Comparison of ENCODE assay signal across 8 cellular contexts in genomic region chr12:12696562-12697383, GRCh38. TPM values are rescaled to one million over a fixed set of nuclear protein-coding genes. Genes with fewer than 3 reads are reported as not detected.
DNase-seq lines count a peak whose midpoint lies in the region; ATAC-seq and TF ChIP-seq lines count a peak whose summit lies in the region.

No MANE protein-coding gene starts in this region.

- peak overlapping the region; percentile 94 for H3K4me3 ChIP-seq in endodermal cell (ENCODE audit: low read length)
- H3K4me3 ChIP-seq in mesodermal cell (ENCODE audit: extremely low read depth, insufficient read depth, low read length, poor library complexity, severe bottlenecking): peak overlapping the region; percentile 59

- 6 to 10% methylated on average over 15 to 28 of the region's 29 CpGs for WGBS in endodermal cell (ENCODE audit: insufficient coverage in 1 of 2, insufficient read length in 1 of 2), 2 experiments
- 2 to 3% methylated on average over 22 of the region's 29 CpGs for WGBS in mesodermal cell (ENCODE audit: insufficient coverage in 2 of 2), 2 experiments

- ATAC-seq in GM19452 (IDR thresholded peaks at IDR 0.05; ENCODE audit: unreplicated experiment): peak; percentile 73
- ATAC-seq in HG03571 (IDR thresholded peaks at IDR 0.05; ENCODE audit: unreplicated experiment): peak; percentile 59

- H3K4me1 ChIP-seq in endodermal cell (ENCODE audit: control insufficient read depth, insufficient read depth, low read length) (peaks cover 18% of the 10 kb centered on the region), mesodermal cell (ENCODE audit: control insufficient read depth, insufficient read depth, low read length, poor library complexity, severe bottlenecking) (peaks cover 2% of the 10 kb centered on the region)

- TF ChIP-seq CTCF in C4-2B (conservative IDR thresholded peaks at IDR 0.05): no peak
- TF ChIP-seq CTCF in endodermal cell (conservative IDR thresholded peaks at IDR 0.05): no peak

- peak; percentile 86 to 89 for DNase-seq in NOMO-1 (lab: John Stamatoyannopoulos, UW; ENCODE audit: unreplicated experiment in 2 of 2)
- peak; percentile 90 for DNase-seq in activated CD8-positive, alpha-beta memory T cell treated with anti-CD3 and anti-CD28 coated beads, Interleukin-2, amount 50 U/mL, for 1 hour (ENCODE audit: extremely low read depth)
- DNase-seq in endodermal cell: peak; percentile 95
- peak; percentile 76 to 84 for DNase-seq in stimulated activated CD8-positive, alpha-beta memory T cell treated with anti-CD3 and anti-CD28 coated beads, Interleukin-15, amount 100 ng/mL, for 4 hours (ENCODE audit: low read depth in 2 of 2)

- H3K27me3 Mint-ChIP-seq in endodermal cell (ENCODE audit: insufficient read depth): no peaks in the 10 kb centered on the region

- H3K9me3 Mint-ChIP-seq in endodermal cell: no peaks in the 10 kb centered on the region

- H3K36me3 Mint-ChIP-seq in endodermal cell (ENCODE audit: low read depth): no peaks in the 10 kb centered on the region

- H3K9me3 ChIP-seq in endodermal cell (ENCODE audit: control insufficient read depth, low read length) (no peaks in the 10 kb centered on the region), mesodermal cell (ENCODE audit: control insufficient read depth, low read length) (no peaks in the 10 kb centered on the region)

- H3K4me3 Mint-ChIP-seq in endodermal cell: peak overlapping the region; percentile 79

- H3K27ac Mint-ChIP-seq in endodermal cell: peak overlapping the region; percentile 90

- H3K27me3 ChIP-seq in endodermal cell (ENCODE audit: control insufficient read depth, insufficient read depth, low read length, poor library complexity, severe bottlenecking): no peaks in the 10 kb centered on the region

- H3K36me3 ChIP-seq in endodermal cell (ENCODE audit: control insufficient read depth, insufficient read depth, low read length): no peaks in the 10 kb centered on the region
- no peaks in the 10 kb centered on the region for H3K36me3 ChIP-seq in mesodermal cell (ENCODE audit: control insufficient read depth, insufficient read depth, low read length)

- H3K27ac ChIP-seq in C4-2B: peak overlapping the region; percentile 59
- peak overlapping the region; percentile 61 for H3K27ac ChIP-seq in endodermal cell (ENCODE audit: low read depth, low read length)
- peak overlapping the region; percentile 93 for H3K27ac ChIP-seq in mesodermal cell (ENCODE audit: low read depth, low read length, severe bottlenecking)

- peaks cover 33% of the 10 kb centered on the region for H3K4me1 Mint-ChIP-seq in endodermal cell

- H3K9ac ChIP-seq in endodermal cell (ENCODE audit: extremely low read depth, low read length, poor library complexity, severe bottlenecking): peak overlapping the region; percentile 90

RNA-seq across cellular contexts. Expression of gene GPR19, which starts 0.8 kb away (rescaled TPM):
- total RNA-seq in endodermal cell: 1 to 10 TPM; 5.4 to 7.2 TPM
- polyA plus RNA-seq in endodermal cell (2013, experiment 1 of 2): 15.4 TPM
- 11.8 TPM for polyA plus RNA-seq in endodermal cell (2013, experiment 2 of 2)
- polyA plus RNA-seq in mesodermal cell (2013, experiment 1 of 2): 10.7 TPM
- polyA plus RNA-seq in mesodermal cell (2013, experiment 2 of 2): 9.6 TPM

RNA-seq across cellular contexts. Expression of gene CDKN1B, which starts 20.4 kb away (rescaled TPM):
- total RNA-seq in endodermal cell: 10 to 100 TPM; 40.1 to 63.9 TPM
- polyA plus RNA-seq in endodermal cell (2013, experiment 1 of 2): 52.2 TPM
- polyA plus RNA-seq in endodermal cell (2013, experiment 2 of 2): 53.2 TPM
- polyA plus RNA-seq in mesodermal cell (2013, experiment 1 of 2): 39.8 TPM
- 35.8 TPM for polyA plus RNA-seq in mesodermal cell (2013, experiment 2 of 2)

Comparison
In these comparisons a context has a peak if more than half of its experiments do, and no peak if none do; other contexts are left out.
1. Peak in every context shown above with its lines: DNase-seq, ATAC-seq, H3K4me3 ChIP-seq and H3K27ac ChIP-seq.